20 cellular contexts compared by ENCODE assay signal in genomic region chr3:53426918-53427317, GRCh38.
DNase-seq lines count a peak whose midpoint lies in the region; TF ChIP-seq lines count a peak whose summit lies in the region.
"Had no signal": no experiment of that assay in that cellular context is flagged by ENCODE, and none has a peak within 500 bp of the region (broad histone marks: within the 10 kb centered on the region; RNA-seq: fewer than 3 reads in every experiment).

No MANE protein-coding gene starts in this region.

- H3K9ac ChIP-seq in endodermal cell (ENCODE audit: extremely low read depth, low read length, poor library complexity, severe bottlenecking), result no peak overlapping the region

- H3K4me1 ChIP-seq in endodermal cell (ENCODE audit: control insufficient read depth, insufficient read depth, low read length), result no peaks in the 10 kb centered on the region
- no peaks in the 10 kb centered on the region for H3K4me1 ChIP-seq in uterus

- intact Hi-C loops in uterus (cut with DNase I; ENCODE audit: low total_unique reads), result no loop called here

- no peak overlapping the region for H3K27ac ChIP-seq in endodermal cell (ENCODE audit: low read depth, low read length)
- no peak overlapping the region for H3K27ac ChIP-seq in uterus
- H3K27ac ChIP-seq: thoracic aorta had no signal

- H3K27ac Mint-ChIP-seq in endodermal cell, result no peak overlapping the region
- no peak overlapping the region for H3K27ac Mint-ChIP-seq in nephron progenitor cell
- no peak overlapping the region for H3K27ac Mint-ChIP-seq in type B pancreatic cell
- H3K27ac Mint-ChIP-seq: CD8-positive, alpha-beta T cell; memory B cell had no signal

- TF ChIP-seq CTCF in LNCaP clone FGC (IDR thresholded peaks at IDR 0.05; ENCODE audit: control insufficient read depth, extremely low read depth, insufficient read depth), result 0 out of 2 replicates have a peak, but pooled peaks have one; percentile 5
- peak; percentile 63 for TF ChIP-seq CTCF in endodermal cell (conservative IDR thresholded peaks at IDR 0.05)
- TF ChIP-seq CTCF in nephron progenitor cell (IDR thresholded peaks at IDR 0.05), result peak; percentile 12
- TF ChIP-seq CTCF in type B pancreatic cell (conservative IDR thresholded peaks at IDR 0.05), result no peak
- peak in 1 of 4 experiments; percentile 19 for TF ChIP-seq CTCF in uterus (IDR thresholded peaks at IDR 0.05)

- H3K27me3 ChIP-seq in endodermal cell (ENCODE audit: control insufficient read depth, insufficient read depth, low read length, poor library complexity, severe bottlenecking) (peaks cover 8% of the 10 kb centered on the region), uterus (no peaks in the 10 kb centered on the region)

- no peaks in the 10 kb centered on the region for H3K9me3 ChIP-seq in endodermal cell (ENCODE audit: control insufficient read depth, low read length)
- no peaks in the 10 kb centered on the region for H3K9me3 ChIP-seq in uterus
- H3K9me3 ChIP-seq: thoracic aorta had no signal

- H3K4me1 Mint-ChIP-seq in endodermal cell, result no peaks in the 10 kb centered on the region
- no peaks in the 10 kb centered on the region for H3K4me1 Mint-ChIP-seq in nephron progenitor cell
- H3K4me1 Mint-ChIP-seq in type B pancreatic cell (ENCODE audit: unreplicated experiment), result no peaks in the 10 kb centered on the region

- TF ChIP-seq POLR2A in uterus (IDR thresholded peaks at IDR 0.05), result no peak

- H3K27me3 Mint-ChIP-seq in endodermal cell (ENCODE audit: insufficient read depth), result peaks cover 6% of the 10 kb centered on the region
- H3K27me3 Mint-ChIP-seq in nephron progenitor cell (ENCODE audit: low read depth, poor library complexity), result peaks cover 43% of the 10 kb centered on the region
- peaks cover 27% of the 10 kb centered on the region for H3K27me3 Mint-ChIP-seq in type B pancreatic cell
- H3K27me3 Mint-ChIP-seq: memory B cell had no signal

- H3K36me3 ChIP-seq in endodermal cell (ENCODE audit: control insufficient read depth, insufficient read depth, low read length) (no peaks in the 10 kb centered on the region), uterus (no peaks in the 10 kb centered on the region)
- H3K36me3 ChIP-seq: thoracic aorta had no signal

- WGBS in endodermal cell (ENCODE audit: insufficient coverage in 1 of 2, insufficient read length in 1 of 2), 2 experiments, result 69 to 90% methylated on average over 2 to 4 of the region's 4 CpGs

- DNase-seq in ELR (ENCODE audit: low read depth) (peak; percentile 19), LNCaP clone FGC (ENCODE audit: low read depth) (no peak), endodermal cell (no peak), nephron progenitor cell (no peak), type B pancreatic cell (ENCODE audit: extremely low spot score, unreplicated experiment) (no peak), uterus (no peak), retina (no peak)
- DNase-seq in activated CD4-positive, alpha-beta T cell treated with anti-CD3 and anti-CD28 coated beads for 4 hours, result no peak
- DNase-seq: activated effector memory CD4-positive, alpha-beta T cell treated with Interleukin-2 at 50 U/mL for 16 hours; CD8-positive, alpha-beta T cell; DMS79 treated with DMSO at 0.1 percent for 48 hours; effector CD8-positive, alpha-beta T cell; NCI-H1694 treated with DMSO at 0.1 percent for 48 hours; NCI-H82; PC-3; stimulated activated CD4-positive, alpha-beta T cell treated with anti-CD3 and anti-CD28 coated beads, Interleukin-4, amount 100 ng/mL, for 1 hour; stimulated activated naive CD4-positive, alpha-beta T cell treated with Interleukin-2 at 50 U/mL for 16 hours had no signal

- no peak overlapping the region for H3K4me3 ChIP-seq in LNCaP clone FGC (ENCODE audit: low read depth, low read length)
- H3K4me3 ChIP-seq in endodermal cell (ENCODE audit: low read length), result no peak overlapping the region
- no peak overlapping the region for H3K4me3 ChIP-seq in uterus
- H3K4me3 ChIP-seq: smooth muscle cell, thoracic aorta had no signal

- H3K4me3 Mint-ChIP-seq in endodermal cell (no peak overlapping the region), nephron progenitor cell (no peak overlapping the region), type B pancreatic cell (no peak overlapping the region)
- H3K4me3 Mint-ChIP-seq: CD8-positive, alpha-beta T cell; memory B cell had no signal

- H3K36me3 Mint-ChIP-seq in endodermal cell (ENCODE audit: low read depth), result no peaks in the 10 kb centered on the region
- no peaks in the 10 kb centered on the region for H3K36me3 Mint-ChIP-seq in nephron progenitor cell (ENCODE audit: low read depth)
- H3K36me3 Mint-ChIP-seq in type B pancreatic cell, result no peaks in the 10 kb centered on the region
- H3K36me3 Mint-ChIP-seq: CD8-positive, alpha-beta T cell; memory B cell had no signal

- H3K9me3 Mint-ChIP-seq in endodermal cell (no peaks in the 10 kb centered on the region), nephron progenitor cell (peaks cover 14% of the 10 kb centered on the region), type B pancreatic cell (no peaks in the 10 kb centered on the region)
- H3K9me3 Mint-ChIP-seq: CD8-positive, alpha-beta T cell; memory B cell had no signal
